Comparison of ENCODE assay signal across 29 cellular contexts in the genomic region with DNA sequence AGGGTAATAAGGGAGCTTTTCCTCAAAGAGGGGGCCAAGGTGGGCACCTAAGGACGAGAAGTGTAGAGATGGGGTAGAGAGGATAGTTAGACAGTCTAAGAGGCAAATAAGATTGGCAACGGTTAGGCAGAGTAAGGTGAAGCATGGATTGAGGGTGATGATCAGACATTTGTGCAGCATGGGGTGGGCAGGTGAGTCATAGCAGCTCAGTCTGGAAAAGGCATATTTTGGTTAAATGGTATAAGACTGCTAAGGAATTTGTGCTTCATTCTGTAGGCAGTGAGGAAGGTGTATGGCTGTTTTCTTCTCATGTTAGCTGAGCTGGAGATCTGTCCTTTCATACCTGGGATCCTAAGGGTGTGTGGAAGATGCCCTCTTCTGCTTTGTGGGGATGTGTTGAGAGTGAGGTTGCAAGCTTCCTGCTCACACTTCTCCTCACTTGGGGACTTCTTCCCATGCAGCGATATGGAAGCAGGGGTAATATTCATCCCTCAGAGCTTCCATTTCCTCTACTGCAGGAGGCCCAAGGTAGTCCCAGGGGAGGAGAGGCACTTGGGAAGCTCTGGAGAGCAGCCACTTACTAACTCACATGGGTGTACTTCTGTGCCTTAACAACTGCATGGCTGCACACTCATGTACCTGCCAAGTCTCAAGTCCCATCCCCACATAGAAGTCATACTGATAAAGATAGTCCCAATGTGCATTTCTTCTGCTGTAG. TPM values are rescaled to one million over a fixed set of nuclear protein-coding genes. Genes with fewer than 3 reads are reported as not detected.
DNase-seq lines count a peak whose midpoint lies in the region; ATAC-seq and TF ChIP-seq lines count a peak whose summit lies in the region.
"Had no signal": no experiment of that assay in that cellular context is flagged by ENCODE, and none has a peak within 500 bp of the region (broad histone marks: within the 10 kb centered on the region; RNA-seq: fewer than 3 reads in every experiment).

No MANE protein-coding gene starts in this region.

- H3K27ac ChIP-seq in left lung (no peak overlapping the region), brain microvascular endothelial cell (no peak overlapping the region)
- H3K27ac ChIP-seq: body of pancreas, left ventricle myocardium inferior, parathyroid adenoma, right atrium auricular region, suprapubic skin had no signal

- H3K4me3 Mint-ChIP-seq in HFFc6: no peak overlapping the region; the same call in 1 of the 2 replicates
- H3K4me3 Mint-ChIP-seq: activated CD4-positive, alpha-beta T cell treated with anti-CD3 and anti-CD28 coated beads for 36 hours; activated CD8-positive, alpha-beta T cell treated with anti-CD3 and anti-CD28 coated beads, Interleukin-2, amount 10 ng/mL, durations not matched to agents 7 days and 5 days; activated naive CD4-positive, alpha-beta T cell treated with anti-CD3 and anti-CD28 coated beads for 36 hours; CD8-positive, alpha-beta memory T cell; T-helper 2 cell treated with Interferon-gamma antibody and Interleukin-4, amounts not matched to agents 5 μg/mL and 100 μg/mL, for 36 hours had no signal

- H3K4me3 ChIP-seq in AG10803 (ENCODE audit: low read length) (no peak overlapping the region), left lung (no peak overlapping the region), brain microvascular endothelial cell (ENCODE audit: low read depth, low read length) (no peak overlapping the region)
- H3K4me3 ChIP-seq: body of pancreas, dorsolateral prefrontal cortex, left ventricle myocardium inferior, MG63, right atrium auricular region, suprapubic skin had no signal

- H3K27me3 Mint-ChIP-seq in HFFc6 (ENCODE audit: insufficient read depth): no peaks in the 10 kb centered on the region; the same call in 1 of the 2 replicates
- H3K27me3 Mint-ChIP-seq: activated CD4-positive, alpha-beta T cell treated with anti-CD3 and anti-CD28 coated beads for 36 hours; CD8-positive, alpha-beta memory T cell had no signal

- H3K36me3 Mint-ChIP-seq in HFFc6 (ENCODE audit: low read depth): peaks cover 11% of the 10 kb centered on the region; the same call in 1 of the 2 replicates

- H3K4me1 ChIP-seq in left lung: no peaks in the 10 kb centered on the region
- H3K4me1 ChIP-seq: BE2C, body of pancreas, left ventricle myocardium inferior, parathyroid adenoma, right atrium auricular region, suprapubic skin had no signal

- in situ Hi-C loops in brain microvascular endothelial cell (cut with HindIII; ENCODE audit: low pct_ligation_motif_present, low sequenced_read_pairs): no loop called here

- H3K27me3 ChIP-seq in left lung (no peaks in the 10 kb centered on the region), brain microvascular endothelial cell (replicated peaks) (no peaks in the 10 kb centered on the region)
- H3K27me3 ChIP-seq: BE2C, body of pancreas, dorsolateral prefrontal cortex, MG63, right atrium auricular region, suprapubic skin had no signal

- H3K27ac Mint-ChIP-seq in HFFc6: peak overlapping the region; percentile 48
- H3K27ac Mint-ChIP-seq: activated CD4-positive, alpha-beta T cell treated with anti-CD3 and anti-CD28 coated beads for 36 hours; activated CD8-positive, alpha-beta T cell treated with anti-CD3 and anti-CD28 coated beads, Interleukin-2, amount 10 ng/mL, durations not matched to agents 7 days and 5 days; activated naive CD4-positive, alpha-beta T cell treated with anti-CD3 and anti-CD28 coated beads for 36 hours; T-helper 2 cell treated with Interferon-gamma antibody and Interleukin-4, amounts not matched to agents 5 μg/mL and 100 μg/mL, for 36 hours had no signal

- no peaks in the 10 kb centered on the region for H3K9me3 Mint-ChIP-seq in HFFc6
- H3K9me3 Mint-ChIP-seq: activated naive CD4-positive, alpha-beta T cell treated with anti-CD3 and anti-CD28 coated beads for 36 hours; CD8-positive, alpha-beta memory T cell; T-helper 2 cell treated with Interferon-gamma antibody and Interleukin-4, amounts not matched to agents 5 μg/mL and 100 μg/mL, for 36 hours had no signal

- peaks cover 34% of the 10 kb centered on the region for H3K4me1 Mint-ChIP-seq in HFFc6 (ENCODE audit: low read depth)
- H3K4me1 Mint-ChIP-seq: activated CD4-positive, alpha-beta T cell treated with anti-CD3 and anti-CD28 coated beads for 36 hours; CD8-positive, alpha-beta memory T cell had no signal

- peak; percentile 24 for DNase-seq in AG10803 (ENCODE audit: low read depth)
- no peak for DNase-seq in HFFc6
- DNase-seq in astrocyte of the hippocampus (ENCODE audit: low read depth, low spot score): peak; percentile 33
- no peak for DNase-seq in left lung
- no peak for DNase-seq in brain microvascular endothelial cell
- DNase-seq in kidney glomerular epithelial cell (lab: John Stamatoyannopoulos, UW): no peak
- DNase-seq: activated CD4-positive, alpha-beta T cell treated with anti-CD3 and anti-CD28 coated beads for 36 hours; activated CD8-positive, alpha-beta T cell treated with anti-CD3 and anti-CD28 coated beads, Interleukin-2, amount 10 ng/mL, durations not matched to agents 7 days and 5 days; activated naive CD4-positive, alpha-beta T cell treated with anti-CD3 and anti-CD28 coated beads for 36 hours; BE2C; body of pancreas; CD8-positive, alpha-beta memory T cell; dorsolateral prefrontal cortex; KG1; left ventricle myocardium inferior; mesendoderm; MG63; NCI-H1105; NCI-H187; SHP77; small intestine; stimulated activated naive CD4-positive, alpha-beta T cell treated with Interleukin-2 at 50 U/mL for 16 hours had no signal

- H3K36me3 ChIP-seq in left lung: peaks cover 0 to 40% of the 10 kb centered on the region in 2 donors
- no peaks in the 10 kb centered on the region for H3K36me3 ChIP-seq in brain microvascular endothelial cell (replicated peaks)
- H3K36me3 ChIP-seq: BE2C, MG63 had no signal

- no peak for TF ChIP-seq CTCF in AG10803 (conservative IDR thresholded peaks at IDR 0.05; ENCODE audit: low read length)
- no peak for TF ChIP-seq CTCF in HFFc6 (IDR thresholded peaks at IDR 0.05)
- no peak for TF ChIP-seq CTCF in left lung (IDR thresholded peaks at IDR 0.05)
- no peak for TF ChIP-seq CTCF in brain microvascular endothelial cell (IDR thresholded peaks at IDR 0.05; ENCODE audit: low read depth, low read length, missing control alignments)

- peak; percentile 74 for ATAC-seq in left lung
- no peak for ATAC-seq in GM19455 (IDR thresholded peaks at IDR 0.05; ENCODE audit: unreplicated experiment)
- ATAC-seq: activated CD4-positive, alpha-beta T cell treated with anti-CD3 and anti-CD28 coated beads for 36 hours; activated CD8-positive, alpha-beta T cell treated with anti-CD3 and anti-CD28 coated beads, Interleukin-2, amount 10 ng/mL, durations not matched to agents 7 days and 5 days; body of pancreas had no signal

- H3K9me3 ChIP-seq in left lung: no peaks in the 10 kb centered on the region
- H3K9me3 ChIP-seq: BE2C, body of pancreas, left ventricle myocardium inferior, MG63, right atrium auricular region, suprapubic skin had no signal

- intact Hi-C loops in left lung (cut with DNase I): no loop called here

RNA-seq across cellular contexts. Expression of a gene that starts 28.9 kb away (rescaled TPM):
- total RNA-seq in HFFc6 (2021; fragmentation: NEBNext Ultra II Directional; extraction: Animal tissue kit (Norgen Biotek cat#: 25700)): 1 to 10 TPM in 2 of 6 experiments, under 1 TPM in 4; 0.48 to 1.0 (median 0.75) TPM
- total RNA-seq in left lung: under 1 TPM in 1 of 2 donors, not detected in 1; 0.26 TPM
- total RNA-seq: activated CD4-positive, alpha-beta T cell treated with anti-CD3 and anti-CD28 coated beads for 36 hours; activated CD8-positive, alpha-beta T cell treated with anti-CD3 and anti-CD28 coated beads, Interleukin-2, amount 10 ng/mL, durations not matched to agents 7 days and 5 days; activated naive CD4-positive, alpha-beta T cell treated with anti-CD3 and anti-CD28 coated beads for 36 hours; CD8-positive, alpha-beta memory T cell; cerebellum; left ventricle myocardium inferior; right atrium auricular region; suprapubic skin; ureter had no signal

RNA-seq across cellular contexts. Expression of a gene that starts 30.4 kb away (rescaled TPM):
- 1 to 10 TPM; 3.0 to 4.6 (median 3.7) TPM for total RNA-seq in HFFc6 (2021; fragmentation: NEBNext Ultra II Directional; extraction: Animal tissue kit (Norgen Biotek cat#: 25700))
- 10 to 100 TPM in 1 of 2 donors, 1 to 10 TPM in 1; 8.3 to 11.0 TPM for total RNA-seq in left lung

Comparison
In these comparisons a context has a peak if more than half of its experiments do, and no peak if none do; other contexts are left out.
1. DNase-seq: peak in AG10803 (single experiment) and astrocyte of the hippocampus (single experiment); none in HFFc6 (single experiment), left lung (0 of 2), brain microvascular endothelial cell (single experiment) and kidney glomerular epithelial cell (single experiment).